Comparison of ENCODE assay signal across 20 cellular contexts in genomic region chr5:133941456-133942196, GRCh38.
"Had no signal": no experiment of that assay in that cellular context is flagged by ENCODE, and none has a peak within 500 bp of the region (broad histone marks: within the 10 kb centered on the region; RNA-seq: fewer than 3 reads in every experiment).

No MANE protein-coding gene starts in this region.

- H3K4me3 Mint-ChIP-seq: activated CD4-positive, alpha-beta memory T cell treated with anti-CD3 and anti-CD28 coated beads, Interleukin-2, amount 10 ng/mL, durations not matched to agents 7 days and 5 days; activated T-cell treated with anti-CD3 and anti-CD28 coated beads, Interleukin-2, amount 50 U/mL, for 24 hours; activated T-helper 17 cell treated with anti-CD3 and anti-CD28 coated beads, Interleukin-2, amount 50 U/mL, for 72 hours; immature natural killer cell; nephron; T-cell; WTC11 had no signal

- DNase-seq: activated CD4-positive, alpha-beta memory T cell treated with anti-CD3 and anti-CD28 coated beads, Interleukin-2, amount 10 ng/mL, durations not matched to agents 7 days and 5 days; activated CD4-positive, alpha-beta T cell treated with anti-CD3 and anti-CD28 coated beads for 48 hours; activated T-cell treated with anti-CD3 and anti-CD28 coated beads, Interleukin-2, amount 50 U/mL, for 24 hours; brain microvascular endothelial cell; central memory CD4-positive, alpha-beta T cell; dermis blood vessel endothelial cell; effector memory CD4-positive, alpha-beta T cell; foreskin melanocyte; immature natural killer cell; kidney glomerular epithelial cell; left ventricle myocardium superior; nucleus accumbens; sigmoid colon; stimulated activated CD4-positive, alpha-beta T cell treated with anti-CD3 and anti-CD28 coated beads, Interleukin-2, amount 100 ng/mL, for 48 hours; T-cell had no signal

- ATAC-seq: activated naive CD4-positive, alpha-beta T cell treated with anti-CD3 and anti-CD28 coated beads, Interleukin-2, amount 50 U/mL, for 72 hours; activated T-helper 17 cell treated with anti-CD3 and anti-CD28 coated beads, Interleukin-2, amount 50 U/mL, for 72 hours; esophagus mucosa; left ventricle myocardium superior; T-cell; WTC11 had no signal

- H3K9me3 Mint-ChIP-seq: activated naive CD4-positive, alpha-beta T cell treated with anti-CD3 and anti-CD28 coated beads, Interleukin-2, amount 50 U/mL, for 72 hours; activated T-helper 17 cell treated with anti-CD3 and anti-CD28 coated beads, Interleukin-2, amount 50 U/mL, for 72 hours; immature natural killer cell; nephron; T-cell had no signal

- H3K36me3 Mint-ChIP-seq: immature natural killer cell, T-cell, WTC11 had no signal

- H3K27ac Mint-ChIP-seq: activated CD4-positive, alpha-beta memory T cell treated with anti-CD3 and anti-CD28 coated beads, Interleukin-2, amount 10 ng/mL, durations not matched to agents 7 days and 5 days; activated T-cell treated with anti-CD3 and anti-CD28 coated beads, Interleukin-2, amount 50 U/mL, for 24 hours; activated T-helper 17 cell treated with anti-CD3 and anti-CD28 coated beads, Interleukin-2, amount 50 U/mL, for 72 hours; T-cell; WTC11 had no signal

- H3K4me1 Mint-ChIP-seq: immature natural killer cell had no signal

- H3K27me3 Mint-ChIP-seq: activated CD4-positive, alpha-beta memory T cell treated with anti-CD3 and anti-CD28 coated beads, Interleukin-2, amount 10 ng/mL, durations not matched to agents 7 days and 5 days had no signal
